In genomic region chr17:31695456-31696090, GRCh38 we compare ENCODE assay signal across 10 cellular contexts.
A peak's percentile ranks its signal among the peaks of the same experiment; 100 is the strongest.
DNase-seq lines count a peak whose midpoint lies in the region; ATAC-seq and TF ChIP-seq lines count a peak whose summit lies in the region.
"Had no signal": no experiment of that assay in that cellular context is flagged by ENCODE, and none has a peak within 500 bp of the region (broad histone marks: within the 10 kb centered on the region; RNA-seq: fewer than 3 reads in every experiment).

No MANE protein-coding gene starts in this region.

- WGBS in SK-N-SH (ENCODE audit: low lambda C conversion rate) = 59% methylated on average over 5 of the region's 8 CpGs
- WGBS in neuronal stem cell (ENCODE audit: extremely low coverage in 2 of 2, insufficient read length in 2 of 2, insufficient replicate concordance in 1 of 2), 2 donors = no CpG with 5 or more reads among the region's 8 CpGs

- POLR2A ChIA-PET in SK-N-SH (lab: Yijun Ruan, JAX) = no interaction called here

- H3K4me1 Mint-ChIP-seq in activated naive CD4-positive, alpha-beta T cell treated with anti-CD3 and anti-CD28 coated beads for 36 hours (ENCODE audit: low read depth) = no peaks in the 10 kb centered on the region

- peak overlapping the region; percentile 69 for H3K4me2 ChIP-seq in SK-N-SH
- no peak overlapping the region for H3K4me2 ChIP-seq in neuronal stem cell (ENCODE audit: insufficient read depth, low read length, poor library complexity, severe bottlenecking)

- no peak for TF ChIP-seq CTCF in SK-N-SH (IDR thresholded peaks at IDR 0.05)

- H3K27ac ChIP-seq in SK-N-SH (ENCODE audit: low read depth in 2 of 2, low read length in 1 of 2) = peak overlapping the region; percentile 83 to 84
- peak overlapping the region; percentile 75 for H3K27ac ChIP-seq in neuronal stem cell (replicated peaks; ENCODE audit: low read length)

- H3K27me3 ChIP-seq in SK-N-SH (ENCODE audit: insufficient read depth) (no peaks in the 10 kb centered on the region), neuronal stem cell (ENCODE audit: control insufficient read depth in 3 of 3, insufficient read depth in 3 of 3, low read depth in 1 of 3, low read length in 3 of 3) (peaks cover 0 to 27% (median 0%) of the 10 kb centered on the region in 3 experiments)

- no peak for TF ChIP-seq RAD21 in SK-N-SH (IDR thresholded peaks at IDR 0.05; ENCODE audit: low read length)

- DNase-seq in AG08395 (ENCODE audit: low spot score) (peak; percentile 54), SK-N-SH (no peak), fibroblast of peridontal ligament (ENCODE audit: extremely low read depth) (peak; percentile 69), neuronal stem cell (ENCODE audit: low spot score) (no peak), NCI-H1694 (lab: John Stamatoyannopoulos, UW) (no peak), ecto neural progenitor cell (ENCODE audit: low spot score) (no peak)
- no peak for DNase-seq in activated naive CD4-positive, alpha-beta T cell treated with anti-CD3 and anti-CD28 coated beads for 36 hours
- DNase-seq: KBM-7 had no signal

- no peak for TF ChIP-seq EP300 in SK-N-SH (IDR thresholded peaks at IDR 0.05; ENCODE audit: borderline replicate concordance in 1 of 2, low read depth in 1 of 2, low read length in 1 of 2)

- H2AFZ ChIP-seq in SK-N-SH (ENCODE audit: low read depth) (peak overlapping the region; percentile 69; the same call in 1 of the 2 replicates), neuronal stem cell (ENCODE audit: low read length) (peak overlapping the region; percentile 73)

- peaks cover 26% of the 10 kb centered on the region for H3F3A ChIP-seq in SK-N-SH (replicated peaks; ENCODE audit: insufficient read depth)

- H3K4me3 Mint-ChIP-seq in activated naive CD4-positive, alpha-beta T cell treated with anti-CD3 and anti-CD28 coated beads for 36 hours = no peak overlapping the region

- H3K36me3 ChIP-seq in SK-N-SH (replicated peaks in 1 of 2; ENCODE audit: control insufficient read depth in 1 of 2, insufficient read depth in 2 of 2, low read length in 1 of 2) (no peaks in the 10 kb centered on the region), neuronal stem cell (replicated peaks in 1 of 2; ENCODE audit: control insufficient read depth in 2 of 2, insufficient read depth in 2 of 2, low read length in 2 of 2) (no peaks in the 10 kb centered on the region)

- no peaks in the 10 kb centered on the region for H3K79me2 ChIP-seq in SK-N-SH (ENCODE audit: insufficient read depth)

- no peak overlapping the region for H2BK120ac ChIP-seq in neuronal stem cell (ENCODE audit: low read depth, low read length)

- no peaks in the 10 kb centered on the region for H3K36me3 Mint-ChIP-seq in activated naive CD4-positive, alpha-beta T cell treated with anti-CD3 and anti-CD28 coated beads for 36 hours (ENCODE audit: low read depth)

- peak overlapping the region; percentile 26; the same call in 1 of the 2 replicates for H3K9ac ChIP-seq in SK-N-SH
- no peak overlapping the region for H3K9ac ChIP-seq in neuronal stem cell (ENCODE audit: low read depth, low read length, poor library complexity)

- no peak overlapping the region for H3K23ac ChIP-seq in neuronal stem cell (ENCODE audit: low read depth, low read length, poor library complexity)

- H3K4me1 ChIP-seq in SK-N-SH (ENCODE audit: control insufficient read depth in 1 of 2, insufficient read depth in 2 of 2, low read depth in 1 of 2, low read length in 1 of 2) (peaks cover 23 to 24% of the 10 kb centered on the region in 2 experiments), neuronal stem cell (ENCODE audit: control insufficient read depth in 2 of 2, insufficient read depth in 1 of 2, low read depth in 1 of 2, low read length in 2 of 2) (peaks cover 0 to 12% of the 10 kb centered on the region in 2 donors)

- no peaks in the 10 kb centered on the region for H3K9me3 ChIP-seq in SK-N-SH
- no peaks in the 10 kb centered on the region for H3K9me3 ChIP-seq in neuronal stem cell (replicated peaks in 1 of 2; ENCODE audit: control insufficient read depth in 2 of 2, insufficient read depth in 1 of 2, low read depth in 1 of 2, low read length in 2 of 2)

- H3K4ac ChIP-seq in neuronal stem cell (ENCODE audit: low read length) = no peak overlapping the region

- H3K27me3 Mint-ChIP-seq in activated naive CD4-positive, alpha-beta T cell treated with anti-CD3 and anti-CD28 coated beads for 36 hours (ENCODE audit: low read depth) = no peaks in the 10 kb centered on the region

- peak overlapping the region; percentile 50 for H3K18ac ChIP-seq in neuronal stem cell (ENCODE audit: low read length)

- H2BK5ac ChIP-seq in neuronal stem cell (ENCODE audit: low read length) = no peak overlapping the region

- H3K9me3 Mint-ChIP-seq in activated naive CD4-positive, alpha-beta T cell treated with anti-CD3 and anti-CD28 coated beads for 36 hours = no peaks in the 10 kb centered on the region

- no peaks in the 10 kb centered on the region for H4K20me1 ChIP-seq in SK-N-SH (ENCODE audit: insufficient read depth)

- no peaks in the 10 kb centered on the region for H3K79me1 ChIP-seq in neuronal stem cell (ENCODE audit: low read depth, low read length)

- H2AK5ac ChIP-seq in neuronal stem cell (ENCODE audit: low read depth, low read length) = peak overlapping the region; percentile 36

- H3K4me3 ChIP-seq in SK-N-SH (ENCODE audit: low read depth in 2 of 2, low read length in 1 of 2) (no peak overlapping the region), neuronal stem cell (ENCODE audit: low read length in 2 of 2) (no peak overlapping the region)
- H3K4me3 ChIP-seq: lung had no signal

- peak overlapping the region; percentile 10 for H2BK12ac ChIP-seq in neuronal stem cell (ENCODE audit: low read length)

- H3K9me2 ChIP-seq in SK-N-SH = no peaks in the 10 kb centered on the region

- no peak for ATAC-seq in HG03460 (IDR thresholded peaks at IDR 0.05; ENCODE audit: unreplicated experiment)

- no peak overlapping the region for H4K91ac ChIP-seq in neuronal stem cell (ENCODE audit: low read depth, low read length, poor library complexity)

- H3K14ac ChIP-seq in neuronal stem cell (ENCODE audit: low read length) = no peak overlapping the region

- peak overlapping the region; percentile 40 for H2BK15ac ChIP-seq in neuronal stem cell (ENCODE audit: low read length)

- intact Hi-C loops in activated naive CD4-positive, alpha-beta T cell treated with anti-CD3 and anti-CD28 coated beads for 36 hours (cut with micrococcal nuclease) = no loop called here

- H4K8ac ChIP-seq in neuronal stem cell (ENCODE audit: low read depth, low read length) = peak overlapping the region; percentile 83

- CTCF ChIA-PET in SK-N-SH (lab: Yijun Ruan, JAX) = interaction anchor here (1.0 to 4.3 kb wide), 10 partner anchors 10 to 147 kb away, joined by 3 to 25 read pairs (median 6); no protein-coding TSS in a partner anchor
- CTCF ChIA-PET in activated naive CD4-positive, alpha-beta T cell treated with anti-CD3 and anti-CD28 coated beads for 36 hours (lab: Charles Lee) = interaction anchor here (0.5 kb wide), 1 partner anchor 192 kb away, joined by 5 read pairs; no protein-coding TSS in a partner anchor

- H3K27ac Mint-ChIP-seq in activated naive CD4-positive, alpha-beta T cell treated with anti-CD3 and anti-CD28 coated beads for 36 hours = no peak overlapping the region

TF ChIP-seq in SK-N-SH, 30 proteins besides CTCF, POLR2A, EP300 and RAD21:
- TF ChIP-seq GABPA (IDR thresholded peaks at IDR 0.05; ENCODE audit: low read depth) (no peak), MAX (IDR thresholded peaks at IDR 0.05; ENCODE audit: low read depth) (peak; percentile 26; the same call in 1 of the 2 replicates)

Comparison
In these comparisons a context has a peak if more than half of its experiments do, and no peak if none do; other contexts are left out.
1. DNase-seq: peak in AG08395 (single experiment) and fibroblast of peridontal ligament (single experiment); none in SK-N-SH (single experiment), neuronal stem cell (single experiment), NCI-H1694 (single experiment), ecto neural progenitor cell (single experiment) and activated naive CD4-positive, alpha-beta T cell treated with anti-CD3 and anti-CD28 coated beads for 36 hours (single experiment).